Comparison of ENCODE assay signal across 21 cellular contexts in the genomic region with DNA sequence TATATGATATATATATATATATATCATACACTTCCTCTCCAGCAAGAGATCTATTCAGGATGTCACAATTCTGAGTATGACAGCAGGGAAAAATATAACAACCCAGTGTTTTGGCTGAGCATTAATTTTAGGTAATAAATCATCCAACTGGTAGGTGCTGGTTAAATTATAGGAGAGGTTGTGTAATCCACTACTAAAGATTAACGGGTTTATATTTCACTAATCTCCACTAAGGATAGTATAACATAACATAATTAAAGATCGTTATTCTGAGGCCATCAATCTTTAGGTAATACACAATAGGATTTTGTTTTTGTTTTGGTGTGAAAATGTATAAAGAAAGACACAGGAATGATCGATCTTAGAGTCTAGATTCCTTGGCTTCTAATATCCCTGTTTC.
DNase-seq lines count a peak whose midpoint lies in the region; ATAC-seq, FAIRE-seq and TF ChIP-seq lines count a peak whose summit lies in the region.
"Had no signal": no experiment of that assay in that cellular context is flagged by ENCODE, and none has a peak within 500 bp of the region (broad histone marks: within the 10 kb centered on the region; RNA-seq: fewer than 3 reads in every experiment).

No MANE protein-coding gene starts in this region.

- H3K4me1 ChIP-seq in HEK293 (ENCODE audit: control insufficient read depth, insufficient read depth, low read length) (no peaks in the 10 kb centered on the region), foreskin keratinocyte (no peaks in the 10 kb centered on the region), adrenal gland (replicated peaks in 1 of 2) (no peaks in the 10 kb centered on the region)
- H3K4me1 ChIP-seq: Caco-2 had no signal

- H3K27ac ChIP-seq in HEK293 (ENCODE audit: extremely low read depth, low read depth, low read length): no peak overlapping the region
- 0 out of 2 replicates have a peak overlapping the region, but pooled peaks have one; percentile 28 for H3K27ac ChIP-seq in SK-N-MC
- H3K27ac ChIP-seq in foreskin keratinocyte: no peak overlapping the region
- H3K27ac ChIP-seq in adrenal gland: no peak overlapping the region
- H3K27ac ChIP-seq: C4-2B had no signal

- DNase-seq in D721Med (ENCODE audit: insufficient read length, low spot score): no peak
- peak; percentile 72 for DNase-seq in NCI-H524 treated with DMSO at 0.1 percent for 48 hours (lab: John Stamatoyannopoulos, UW)
- no peak for DNase-seq in SK-N-MC (ENCODE audit: low read depth, low spot score)
- no peak for DNase-seq in stimulated activated CD4-positive, alpha-beta T cell treated with anti-CD3 and anti-CD28 coated beads, Interleukin-4, amount 100 ng/mL, for 1 hour
- no peak for DNase-seq in foreskin keratinocyte
- DNase-seq in adrenal gland: no peak
- DNase-seq: AML-193; Caco-2; CD4-positive, alpha-beta T cell; DMS153; DMS79; GDM1; H7 had no signal

- POLR2A ChIA-PET in HEK293 (lab: Yijun Ruan, JAX): no interaction called here

- H3K36me3 ChIP-seq in HEK293 (ENCODE audit: control insufficient read depth in 2 of 2, insufficient read depth in 1 of 2, low read length in 2 of 2) (peaks cover 0 to 7% of the 10 kb centered on the region in 2 experiments; a peak in 1 of 3 replicates), SK-N-MC (ENCODE audit: insufficient read depth, low read length) (peaks cover 12% of the 10 kb centered on the region), adrenal gland (replicated peaks in 1 of 2) (no peaks in the 10 kb centered on the region)

- 90 to 96% (median 92%) methylated on average over 3 of the region's 3 CpGs for WGBS in adrenal gland, 4 donors

- H3K4me3 ChIP-seq in HEK293 (ENCODE audit: low read depth, low read length) (no peak overlapping the region), SK-N-MC (no peak overlapping the region), adrenal gland (no peak overlapping the region)
- H3K4me3 ChIP-seq: GM23338 had no signal

- no peak overlapping the region for H3K9ac ChIP-seq in SK-N-MC (ENCODE audit: insufficient read length)

- H3K27me3 ChIP-seq in foreskin keratinocyte (no peaks in the 10 kb centered on the region), adrenal gland (no peaks in the 10 kb centered on the region)

- H3K9me3 ChIP-seq in HEK293 (ENCODE audit: control insufficient read depth, insufficient read depth, low read depth, low read length) (no peaks in the 10 kb centered on the region), SK-N-MC (ENCODE audit: low read depth, low read length) (no peaks in the 10 kb centered on the region), adrenal gland (replicated peaks in 1 of 3) (no peaks in the 10 kb centered on the region)
- H3K9me3 ChIP-seq: Caco-2 had no signal

- CTCF ChIA-PET in HEK293 (lab: Yijun Ruan, JAX): no interaction called here

- peak; percentile 97 for FAIRE-seq in D721Med (lab: Jason Lieb, UNC)
- FAIRE-seq: A204.1, GM12892, GM18507, HepG2 had no signal

- TF ChIP-seq POLR2A in adrenal gland (IDR thresholded peaks at IDR 0.05): no peak

- TF ChIP-seq CTCF in D721Med (IDR thresholded peaks at IDR 0.05; ENCODE audit: insufficient read depth, missing control alignments): no peak
- TF ChIP-seq CTCF in HEK293 (tag by site-specific recombination; IDR thresholded peaks at IDR 0.05): no peak
- no peak for TF ChIP-seq CTCF in foreskin keratinocyte (conservative IDR thresholded peaks at IDR 0.05)
- no peak for TF ChIP-seq CTCF in adrenal gland (IDR thresholded peaks at IDR 0.05)

- ATAC-seq in foreskin keratinocyte: no peak
- ATAC-seq: GM23338, HCT116, HepG2 had no signal

- intact Hi-C loops in adrenal gland (cut with DNase I): no loop called here

TF ChIP-seq in HEK293, 187 proteins besides CTCF, POLR2A, EP300 and RAD21:
- TF ChIP-seq ZNF791 (tag by site-specific recombination; IDR thresholded peaks at IDR 0.05) (no peak), ZNF707 (tag by site-specific recombination; IDR thresholded peaks at IDR 0.05) (no peak), KLF7 (tag by site-specific recombination; IDR thresholded peaks at IDR 0.05; ENCODE audit: borderline replicate concordance) (no peak), SALL2 (tag by site-specific recombination; IDR thresholded peaks at IDR 0.05; ENCODE audit: borderline replicate concordance) (no peak), ZNF571 (tag by site-specific recombination; IDR thresholded peaks at IDR 0.05) (no peak), ZSCAN16 (tag by site-specific recombination; IDR thresholded peaks at IDR 0.05) (no peak), ZNF544 (tag by site-specific recombination; IDR thresholded peaks at IDR 0.05) (no peak), ZNF10 (tag by site-specific recombination; IDR thresholded peaks at IDR 0.05) (no peak), ZNF670 (tag by site-specific recombination; IDR thresholded peaks at IDR 0.05; ENCODE audit: low read depth) (no peak), OSR2 (tag by site-specific recombination; IDR thresholded peaks at IDR 0.05) (peak; percentile 15; the same call in 1 of the 2 replicates), KLF9 (tag by site-specific recombination; IDR thresholded peaks at IDR 0.05; ENCODE audit: low read depth) (no peak), ZNF843 (tag by site-specific recombination; IDR thresholded peaks at IDR 0.05) (peak; percentile 64), ZNF274 (IDR thresholded peaks at IDR 0.05; ENCODE audit: low read length) (no peak), ZNF274 (tag by site-specific recombination; IDR thresholded peaks at IDR 0.05; ENCODE audit: borderline replicate concordance) (no peak), ZNF76 (tag by site-specific recombination; IDR thresholded peaks at IDR 0.05; ENCODE audit: borderline replicate concordance, low read depth) (no peak), KLF1 (tag by site-specific recombination; IDR thresholded peaks at IDR 0.05) (no peak), ZBTB20 (tag by site-specific recombination; IDR thresholded peaks at IDR 0.05) (no peak), ZNF560 (tag by site-specific recombination; IDR thresholded peaks at IDR 0.05; ENCODE audit: borderline replicate concordance) (no peak), ZNF48 (tag by site-specific recombination; IDR thresholded peaks at IDR 0.05) (no peak), SP7 (tag by site-specific recombination; IDR thresholded peaks at IDR 0.05) (peak; percentile 94), ZNF350 (tag by site-specific recombination; IDR thresholded peaks at IDR 0.05) (peak; percentile 39; the same call in 1 of the 2 replicates), ZNF433 (tag by site-specific recombination; IDR thresholded peaks at IDR 0.05; ENCODE audit: low read depth) (no peak), ZNF521 (tag by site-specific recombination; IDR thresholded peaks at IDR 0.05) (no peak), ZBTB48 (tag by site-specific recombination; IDR thresholded peaks at IDR 0.05) (no peak), ZNF623 (tag by site-specific recombination; IDR thresholded peaks at IDR 0.05) (no peak), BCL11B (tag by site-specific recombination; IDR thresholded peaks at IDR 0.05; ENCODE audit: low read depth) (peak; percentile 17; the same call in 1 of the 2 replicates), ZNF621 (tag by site-specific recombination; IDR thresholded peaks at IDR 0.05) (no peak), ZIC2 (tag by site-specific recombination; IDR thresholded peaks at IDR 0.05) (no peak)
- TF ChIP-seq, protein P1, sequence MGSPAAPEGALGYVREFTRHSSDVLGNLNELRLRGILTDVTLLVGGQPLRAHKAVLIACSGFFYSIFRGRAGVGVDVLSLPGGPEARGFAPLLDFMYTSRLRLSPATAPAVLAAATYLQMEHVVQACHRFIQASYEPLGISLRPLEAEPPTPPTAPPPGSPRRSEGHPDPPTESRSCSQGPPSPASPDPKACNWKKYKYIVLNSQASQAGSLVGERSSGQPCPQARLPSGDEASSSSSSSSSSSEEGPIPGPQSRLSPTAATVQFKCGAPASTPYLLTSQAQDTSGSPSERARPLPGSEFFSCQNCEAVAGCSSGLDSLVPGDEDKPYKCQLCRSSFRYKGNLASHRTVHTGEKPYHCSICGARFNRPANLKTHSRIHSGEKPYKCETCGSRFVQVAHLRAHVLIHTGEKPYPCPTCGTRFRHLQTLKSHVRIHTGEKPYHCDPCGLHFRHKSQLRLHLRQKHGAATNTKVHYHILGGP (tag by site-specific recombination; IDR thresholded peaks at IDR 0.05): peak; percentile 57; the same call in 1 of the 2 replicates
- TF ChIP-seq, protein P2, sequence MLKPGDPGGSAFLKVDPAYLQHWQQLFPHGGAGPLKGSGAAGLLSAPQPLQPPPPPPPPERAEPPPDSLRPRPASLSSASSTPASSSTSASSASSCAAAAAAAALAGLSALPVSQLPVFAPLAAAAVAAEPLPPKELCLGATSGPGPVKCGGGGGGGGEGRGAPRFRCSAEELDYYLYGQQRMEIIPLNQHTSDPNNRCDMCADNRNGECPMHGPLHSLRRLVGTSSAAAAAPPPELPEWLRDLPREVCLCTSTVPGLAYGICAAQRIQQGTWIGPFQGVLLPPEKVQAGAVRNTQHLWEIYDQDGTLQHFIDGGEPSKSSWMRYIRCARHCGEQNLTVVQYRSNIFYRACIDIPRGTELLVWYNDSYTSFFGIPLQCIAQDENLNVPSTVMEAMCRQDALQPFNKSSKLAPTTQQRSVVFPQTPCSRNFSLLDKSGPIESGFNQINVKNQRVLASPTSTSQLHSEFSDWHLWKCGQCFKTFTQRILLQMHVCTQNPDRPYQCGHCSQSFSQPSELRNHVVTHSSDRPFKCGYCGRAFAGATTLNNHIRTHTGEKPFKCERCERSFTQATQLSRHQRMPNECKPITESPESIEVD (tag by site-specific recombination; IDR thresholded peaks at IDR 0.05): peak; percentile 71
- TF ChIP-seq, protein P3, sequence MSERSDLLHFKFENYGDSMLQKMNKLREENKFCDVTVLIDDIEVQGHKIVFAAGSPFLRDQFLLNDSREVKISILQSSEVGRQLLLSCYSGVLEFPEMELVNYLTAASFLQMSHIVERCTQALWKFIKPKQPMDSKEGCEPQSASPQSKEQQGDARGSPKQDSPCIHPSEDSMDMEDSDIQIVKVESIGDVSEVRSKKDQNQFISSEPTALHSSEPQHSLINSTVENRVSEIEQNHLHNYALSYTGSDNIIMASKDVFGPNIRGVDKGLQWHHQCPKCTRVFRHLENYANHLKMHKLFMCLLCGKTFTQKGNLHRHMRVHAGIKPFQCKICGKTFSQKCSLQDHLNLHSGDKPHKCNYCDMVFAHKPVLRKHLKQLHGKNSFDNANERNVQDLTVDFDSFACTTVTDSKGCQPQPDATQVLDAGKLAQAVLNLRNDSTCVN (tag by site-specific recombination; optimal IDR thresholded peaks at IDR 0.05): no peak
- TF ChIP-seq, protein P4, sequence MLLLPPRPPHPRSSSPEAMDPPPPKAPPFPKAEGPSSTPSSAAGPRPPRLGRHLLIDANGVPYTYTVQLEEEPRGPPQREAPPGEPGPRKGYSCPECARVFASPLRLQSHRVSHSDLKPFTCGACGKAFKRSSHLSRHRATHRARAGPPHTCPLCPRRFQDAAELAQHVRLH (tag by site-specific recombination; IDR thresholded peaks at IDR 0.05): 0 out of 2 replicates have a peak, but pooled peaks have one; percentile 28
